In the genomic region with DNA sequence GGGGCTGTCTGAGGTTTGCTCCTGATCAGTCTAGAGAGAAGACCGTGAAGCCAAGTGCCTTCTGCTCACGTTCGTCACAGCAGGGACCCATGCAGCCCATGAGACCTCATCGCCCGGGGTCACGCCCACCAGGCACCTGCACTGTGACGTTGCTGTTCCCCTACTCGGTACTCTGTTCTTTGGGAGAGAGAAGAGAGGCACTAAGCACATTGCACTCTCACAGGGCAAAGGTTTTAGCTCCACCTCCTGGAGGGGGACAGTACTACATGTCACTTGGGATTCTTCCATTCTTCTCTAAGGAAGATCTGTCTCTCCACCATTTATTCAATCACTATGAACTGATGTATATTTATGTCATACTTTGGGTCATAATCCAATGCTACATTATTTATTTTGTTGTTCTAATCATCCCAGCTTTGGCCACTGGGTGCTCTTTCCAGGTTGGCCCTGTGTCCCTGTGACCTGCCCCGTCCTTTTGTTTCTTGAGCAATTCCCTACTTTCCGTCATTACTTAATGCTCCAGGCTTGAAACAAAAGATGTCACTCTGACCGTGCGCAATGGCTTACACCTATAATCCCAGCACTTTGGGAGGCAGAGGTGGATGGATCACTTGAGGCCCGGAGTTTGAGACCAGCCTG, we compare ENCODE assay signal across 1 cellular context.
TF ChIP-seq lines count a peak whose summit lies in the region.

No MANE protein-coding gene starts in this region.

TF ChIP-seq in endothelial cell of umbilical vein, 7 proteins besides CTCF, POLR2A, EP300 and RAD21:
- TF ChIP-seq EZH2 (IDR thresholded peaks at IDR 0.05; ENCODE audit: borderline replicate concordance, low read depth, low read length, severe bottlenecking) (no peak), MYC (IDR thresholded peaks at IDR 0.05; ENCODE audit: low read depth, low read length) (no peak), FOS (IDR thresholded peaks at IDR 0.05; ENCODE audit: borderline replicate concordance, insufficient read depth, low read length) (no peak), GATA2 (IDR thresholded peaks at IDR 0.05; ENCODE audit: insufficient read depth, insufficient read length, low read depth, low read length) (no peak), JUN (IDR thresholded peaks at IDR 0.05; ENCODE audit: borderline replicate concordance, insufficient read depth, insufficient read length, low read depth) (no peak), POLR2AphosphoS5 (IDR thresholded peaks at IDR 0.05; ENCODE audit: insufficient read depth, low read depth, low read length) (no peak)
- TF ChIP-seq, protein P1, sequence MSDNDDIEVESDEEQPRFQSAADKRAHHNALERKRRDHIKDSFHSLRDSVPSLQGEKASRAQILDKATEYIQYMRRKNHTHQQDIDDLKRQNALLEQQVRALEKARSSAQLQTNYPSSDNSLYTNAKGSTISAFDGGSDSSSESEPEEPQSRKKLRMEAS (IDR thresholded peaks at IDR 0.05; ENCODE audit: insufficient read depth, insufficient read length), result no peak
